Comparison of ENCODE assay signal across 7 cellular contexts in genomic region chr2:84781942-84782716, GRCh38.
DNase-seq lines count a peak whose midpoint lies in the region; ATAC-seq and TF ChIP-seq lines count a peak whose summit lies in the region.

No MANE protein-coding gene starts in this region.

- TF ChIP-seq EP300 in transverse colon (IDR thresholded peaks at IDR 0.05; ENCODE audit: low read depth): no peak

- WGBS in transverse colon (ENCODE audit: low coverage in 1 of 2), 2 donors: 36 to 38% methylated on average over 3 of the region's 3 CpGs
- WGBS in prostate gland: 79% methylated on average over 3 of the region's 3 CpGs

- peak; percentile 38 to 61 for DNase-seq in activated CD4-positive, alpha-beta T cell treated with anti-CD3 and anti-CD28 coated beads, Interleukin-2, amount 50 U/mL, for 48 hours
- peak; percentile 48 for DNase-seq in kidney tubule cell (ENCODE audit: low spot score)
- peak; percentile 76 for DNase-seq in transverse colon
- DNase-seq in prostate gland (ENCODE audit: low spot score): no peak
- DNase-seq in NCI-H2227 treated with DMSO at 0.1 percent for 48 hours (lab: John Stamatoyannopoulos, UW): no peak

- TF ChIP-seq POLR2A in transverse colon (IDR thresholded peaks at IDR 0.05) (no peak), prostate gland (IDR thresholded peaks at IDR 0.05) (no peak)

- H3K4me3 ChIP-seq in transverse colon (no peak overlapping the region), prostate gland (no peak overlapping the region)

- no peaks in the 10 kb centered on the region for H3K9me3 ChIP-seq in transverse colon
- no peaks in the 10 kb centered on the region for H3K9me3 ChIP-seq in prostate gland

- intact Hi-C loops in transverse colon (cut with DNase I; ENCODE audit: low total_unique reads): no loop called here
- intact Hi-C loops in prostate gland (cut with DNase I): no loop called here

- no peak for TF ChIP-seq CTCF in transverse colon (IDR thresholded peaks at IDR 0.05)
- no peak for TF ChIP-seq CTCF in prostate gland (IDR thresholded peaks at IDR 0.05)

- peak overlapping the region; percentile 77 to 85 (median 81) for H3K27ac ChIP-seq in transverse colon
- no peak overlapping the region for H3K27ac ChIP-seq in prostate gland

- in situ Hi-C loops in transverse colon (cut with MboI; ENCODE audit: low pct_ligation_motif_present in 1 of 4, low pct_unique_long_range_greater_than_20kb in 1 of 4, low sequenced_read_pairs in 3 of 4): no loop called here

- H3K36me3 ChIP-seq in transverse colon (no peaks in the 10 kb centered on the region), prostate gland (no peaks in the 10 kb centered on the region)

- peaks cover 5 to 35% (median 18%) of the 10 kb centered on the region in 4 donors for H3K4me1 ChIP-seq in transverse colon
- H3K4me1 ChIP-seq in prostate gland (replicated peaks): no peaks in the 10 kb centered on the region

- ATAC-seq in GM21360 (IDR thresholded peaks at IDR 0.05; ENCODE audit: unreplicated experiment) (peak; percentile 82), HG03457 (IDR thresholded peaks at IDR 0.05; ENCODE audit: unreplicated experiment) (peak; percentile 65)

- H3K27me3 ChIP-seq in transverse colon (no peaks in the 10 kb centered on the region), prostate gland (replicated peaks; ENCODE audit: insufficient read depth) (no peaks in the 10 kb centered on the region)

Comparison
In these comparisons a context has a peak if more than half of its experiments do, and no peak if none do; other contexts are left out.
1. DNase-seq: peak in activated CD4-positive, alpha-beta T cell treated with anti-CD3 and anti-CD28 coated beads, Interleukin-2, amount 50 U/mL, for 48 hours (2 of 2), kidney tubule cell (single experiment) and transverse colon (single experiment); none in prostate gland (single experiment) and NCI-H2227 treated with DMSO at 0.1 percent for 48 hours (single experiment).
2. H3K27ac ChIP-seq: peak in transverse colon (4 of 4); none in prostate gland (0 of 2).